2 cellular contexts compared by ENCODE assay signal in genomic region chr20:62799459-62799858, GRCh38.
TF ChIP-seq lines count a peak whose summit lies in the region.

No MANE protein-coding gene starts in this region.

TF ChIP-seq in IMR-90, 13 proteins besides CTCF, POLR2A, EP300 and RAD21:
- TF ChIP-seq SMC3 (IDR thresholded peaks at IDR 0.05; ENCODE audit: low read depth, low read length) (no peak), MAZ (IDR thresholded peaks at IDR 0.05; ENCODE audit: borderline replicate concordance, low read depth, low read length) (no peak), FOS (IDR thresholded peaks at IDR 0.05; ENCODE audit: low read depth, low read length) (no peak), RCOR1 (IDR thresholded peaks at IDR 0.05; ENCODE audit: insufficient replicate concordance, low read length) (no peak), CEBPB (IDR thresholded peaks at IDR 0.05; ENCODE audit: low read depth, low read length) (no peak), RFX5 (IDR thresholded peaks at IDR 0.05; ENCODE audit: low read depth, low read length) (no peak), MAFK (IDR thresholded peaks at IDR 0.05; ENCODE audit: low read depth, low read length) (no peak)
- TF ChIP-seq, protein P1, sequence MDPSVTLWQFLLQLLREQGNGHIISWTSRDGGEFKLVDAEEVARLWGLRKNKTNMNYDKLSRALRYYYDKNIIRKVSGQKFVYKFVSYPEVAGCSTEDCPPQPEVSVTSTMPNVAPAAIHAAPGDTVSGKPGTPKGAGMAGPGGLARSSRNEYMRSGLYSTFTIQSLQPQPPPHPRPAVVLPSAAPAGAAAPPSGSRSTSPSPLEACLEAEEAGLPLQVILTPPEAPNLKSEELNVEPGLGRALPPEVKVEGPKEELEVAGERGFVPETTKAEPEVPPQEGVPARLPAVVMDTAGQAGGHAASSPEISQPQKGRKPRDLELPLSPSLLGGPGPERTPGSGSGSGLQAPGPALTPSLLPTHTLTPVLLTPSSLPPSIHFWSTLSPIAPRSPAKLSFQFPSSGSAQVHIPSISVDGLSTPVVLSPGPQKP (IDR thresholded peaks at IDR 0.05; ENCODE audit: borderline replicate concordance, low read depth, low read length), result no peak
TF ChIP-seq in IMR-90: peak in this region for 0.

TF ChIP-seq in GM12878, 131 proteins besides CTCF, POLR2A, EP300 and RAD21:
- TF ChIP-seq, protein P2, sequence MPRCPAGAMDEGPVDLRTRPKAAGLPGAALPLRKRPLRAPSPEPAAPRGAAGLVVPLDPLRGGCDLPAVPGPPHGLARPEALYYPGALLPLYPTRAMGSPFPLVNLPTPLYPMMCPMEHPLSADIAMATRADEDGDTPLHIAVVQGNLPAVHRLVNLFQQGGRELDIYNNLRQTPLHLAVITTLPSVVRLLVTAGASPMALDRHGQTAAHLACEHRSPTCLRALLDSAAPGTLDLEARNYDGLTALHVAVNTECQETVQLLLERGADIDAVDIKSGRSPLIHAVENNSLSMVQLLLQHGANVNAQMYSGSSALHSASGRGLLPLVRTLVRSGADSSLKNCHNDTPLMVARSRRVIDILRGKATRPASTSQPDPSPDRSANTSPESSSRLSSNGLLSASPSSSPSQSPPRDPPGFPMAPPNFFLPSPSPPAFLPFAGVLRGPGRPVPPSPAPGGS (IDR thresholded peaks at IDR 0.05; ENCODE audit: borderline replicate concordance, insufficient read depth, low read depth, low read length, poor library complexity, severe bottlenecking), result no peak
- no peak for TF ChIP-seq SUPT20H (IDR thresholded peaks at IDR 0.05; ENCODE audit: borderline replicate concordance, control insufficient read depth, low read depth, low read length)
- no peak for TF ChIP-seq IRF4 (IDR thresholded peaks at IDR 0.05; ENCODE audit: low read depth, low read length)
- no peak for TF ChIP-seq SMC3 (IDR thresholded peaks at IDR 0.05; ENCODE audit: borderline replicate concordance, low read length)
- TF ChIP-seq NBN (IDR thresholded peaks at IDR 0.05), result no peak
- TF ChIP-seq, protein P3, sequence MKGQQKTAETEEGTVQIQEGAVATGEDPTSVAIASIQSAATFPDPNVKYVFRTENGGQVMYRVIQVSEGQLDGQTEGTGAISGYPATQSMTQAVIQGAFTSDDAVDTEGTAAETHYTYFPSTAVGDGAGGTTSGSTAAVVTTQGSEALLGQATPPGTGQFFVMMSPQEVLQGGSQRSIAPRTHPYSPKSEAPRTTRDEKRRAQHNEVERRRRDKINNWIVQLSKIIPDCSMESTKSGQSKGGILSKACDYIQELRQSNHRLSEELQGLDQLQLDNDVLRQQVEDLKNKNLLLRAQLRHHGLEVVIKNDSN (IDR thresholded peaks at IDR 0.05; ENCODE audit: borderline replicate concordance, extremely low read length, insufficient read depth, low read depth, low read length), result no peak
- no peak for TF ChIP-seq RELB (IDR thresholded peaks at IDR 0.05; ENCODE audit: low read depth)
- TF ChIP-seq, protein P4, sequence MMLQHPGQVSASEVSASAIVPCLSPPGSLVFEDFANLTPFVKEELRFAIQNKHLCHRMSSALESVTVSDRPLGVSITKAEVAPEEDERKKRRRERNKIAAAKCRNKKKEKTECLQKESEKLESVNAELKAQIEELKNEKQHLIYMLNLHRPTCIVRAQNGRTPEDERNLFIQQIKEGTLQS (IDR thresholded peaks at IDR 0.05; ENCODE audit: borderline replicate concordance, extremely low read depth, low read depth, low read length), result no peak
- TF ChIP-seq CEBPB (IDR thresholded peaks at IDR 0.05; ENCODE audit: borderline replicate concordance in 1 of 2, low read depth in 2 of 2, low read length in 2 of 2), result no peak
- TF ChIP-seq HDAC2 (IDR thresholded peaks at IDR 0.05), result no peak
- no peak for TF ChIP-seq SRF (IDR thresholded peaks at IDR 0.05; ENCODE audit: low read depth in 2 of 2, low read length in 2 of 2)
- no peak for TF ChIP-seq USF2 (IDR thresholded peaks at IDR 0.05; ENCODE audit: borderline replicate concordance, low read depth, low read length)
- TF ChIP-seq, protein P5, sequence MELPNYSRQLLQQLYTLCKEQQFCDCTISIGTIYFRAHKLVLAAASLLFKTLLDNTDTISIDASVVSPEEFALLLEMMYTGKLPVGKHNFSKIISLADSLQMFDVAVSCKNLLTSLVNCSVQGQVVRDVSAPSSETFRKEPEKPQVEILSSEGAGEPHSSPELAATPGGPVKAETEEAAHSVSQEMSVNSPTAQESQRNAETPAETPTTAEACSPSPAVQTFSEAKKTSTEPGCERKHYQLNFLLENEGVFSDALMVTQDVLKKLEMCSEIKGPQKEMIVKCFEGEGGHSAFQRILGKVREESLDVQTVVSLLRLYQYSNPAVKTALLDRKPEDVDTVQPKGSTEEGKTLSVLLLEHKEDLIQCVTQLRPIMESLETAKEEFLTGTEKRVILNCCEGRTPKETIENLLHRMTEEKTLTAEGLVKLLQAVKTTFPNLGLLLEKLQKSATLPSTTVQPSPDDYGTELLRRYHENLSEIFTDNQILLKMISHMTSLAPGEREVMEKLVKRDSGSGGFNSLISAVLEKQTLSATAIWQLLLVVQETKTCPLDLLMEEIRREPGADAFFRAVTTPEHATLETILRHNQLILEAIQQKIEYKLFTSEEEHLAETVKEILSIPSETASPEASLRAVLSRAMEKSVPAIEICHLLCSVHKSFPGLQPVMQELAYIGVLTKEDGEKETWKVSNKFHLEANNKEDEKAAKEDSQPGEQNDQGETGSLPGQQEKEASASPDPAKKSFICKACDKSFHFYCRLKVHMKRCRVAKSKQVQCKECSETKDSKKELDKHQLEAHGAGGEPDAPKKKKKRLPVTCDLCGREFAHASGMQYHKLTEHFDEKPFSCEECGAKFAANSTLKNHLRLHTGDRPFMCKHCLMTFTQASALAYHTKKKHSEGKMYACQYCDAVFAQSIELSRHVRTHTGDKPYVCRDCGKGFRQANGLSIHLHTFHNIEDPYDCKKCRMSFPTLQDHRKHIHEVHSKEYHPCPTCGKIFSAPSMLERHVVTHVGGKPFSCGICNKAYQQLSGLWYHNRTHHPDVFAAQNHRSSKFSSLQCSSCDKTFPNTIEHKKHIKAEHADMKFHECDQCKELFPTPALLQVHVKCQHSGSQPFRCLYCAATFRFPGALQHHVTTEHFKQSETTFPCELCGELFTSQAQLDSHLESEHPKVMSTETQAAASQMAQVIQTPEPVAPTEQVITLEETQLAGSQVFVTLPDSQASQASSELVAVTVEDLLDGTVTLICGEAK (IDR thresholded peaks at IDR 0.05; ENCODE audit: borderline replicate concordance), result no peak
- TF ChIP-seq RCOR1 (conservative IDR thresholded peaks at IDR 0.05; ENCODE audit: low read depth, low read length), result no peak
- TF ChIP-seq, protein P6, sequence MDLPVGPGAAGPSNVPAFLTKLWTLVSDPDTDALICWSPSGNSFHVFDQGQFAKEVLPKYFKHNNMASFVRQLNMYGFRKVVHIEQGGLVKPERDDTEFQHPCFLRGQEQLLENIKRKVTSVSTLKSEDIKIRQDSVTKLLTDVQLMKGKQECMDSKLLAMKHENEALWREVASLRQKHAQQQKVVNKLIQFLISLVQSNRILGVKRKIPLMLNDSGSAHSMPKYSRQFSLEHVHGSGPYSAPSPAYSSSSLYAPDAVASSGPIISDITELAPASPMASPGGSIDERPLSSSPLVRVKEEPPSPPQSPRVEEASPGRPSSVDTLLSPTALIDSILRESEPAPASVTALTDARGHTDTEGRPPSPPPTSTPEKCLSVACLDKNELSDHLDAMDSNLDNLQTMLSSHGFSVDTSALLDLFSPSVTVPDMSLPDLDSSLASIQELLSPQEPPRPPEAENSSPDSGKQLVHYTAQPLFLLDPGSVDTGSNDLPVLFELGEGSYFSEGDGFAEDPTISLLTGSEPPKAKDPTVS (IDR thresholded peaks at IDR 0.05; ENCODE audit: low read depth, low read length), result no peak
- no peak for TF ChIP-seq CBFB (IDR thresholded peaks at IDR 0.05; ENCODE audit: low read depth)
TF ChIP-seq in GM12878: peak in this region for 0.
